ENCODE assay signal across 8 cellular contexts in genomic region chr7:151631968-151632749, GRCh38.
DNase-seq lines count a peak whose midpoint lies in the region; ATAC-seq and TF ChIP-seq lines count a peak whose summit lies in the region.

No MANE protein-coding gene starts in this region.

- H3K36me3 ChIP-seq in mammary epithelial cell (ENCODE audit: insufficient read depth, low read length), result no peaks in the 10 kb centered on the region

- H3K4me2 ChIP-seq in mammary epithelial cell (ENCODE audit: insufficient read depth, low read depth, low read length), result peak overlapping the region; percentile 92

- no peaks in the 10 kb centered on the region for H4K20me1 ChIP-seq in mammary epithelial cell (ENCODE audit: insufficient read depth, low read length)

- peak; percentile 52 for DNase-seq in 8988T
- DNase-seq in NCI-H2029 treated with DMSO at 0.1 percent for 48 hours (lab: John Stamatoyannopoulos, UW), result peak; percentile 53
- DNase-seq in mammary epithelial cell, result peak; percentile 78
- peak; percentile 82 for DNase-seq in iris pigment epithelial cell (ENCODE audit: low read depth)
- DNase-seq in stimulated activated CD4-positive, alpha-beta T cell treated with anti-CD3 and anti-CD28 coated beads, Interleukin-12 subunit alpha, Interleukin-12 subunit beta, amount 100 ng/mL, for 48 hours (ENCODE audit: low read depth in 2 of 3, low spot score in 1 of 3), result peak; percentile 71 to 82 (median 77)

- H3K4me3 ChIP-seq in WI38 (ENCODE audit: low read depth, low read length) (peak overlapping the region; percentile 89), mammary epithelial cell (replicated peaks in 1 of 3; ENCODE audit: insufficient read depth in 1 of 3, low read depth in 2 of 3, low read length in 3 of 3) (peak overlapping the region; percentile 79 to 92 (median 87))

- 13% methylated on average over 3 of the region's 108 CpGs for WGBS in mammary epithelial cell (ENCODE audit: low coverage, missing lambda C conversion rate)

- CTCF ChIA-PET in mammary epithelial cell (lab: Charles Lee; ENCODE audit: low non-redundant PET), result interaction anchor here (0.6 to 0.7 kb wide), 3 partner anchors 54 to 317 kb away, joined by 3 to 4 read pairs (median 3); no protein-coding TSS in a partner anchor

- intact Hi-C loops in mammary epithelial cell (cut with micrococcal nuclease), result loop anchor here (1.0 to 5.0 kb wide), 4 partner anchors 65 to 122 kb away; partner anchors contain the start of gene RHEB

- H3K27ac ChIP-seq in mammary epithelial cell (ENCODE audit: insufficient read depth, low read depth, low read length), result peak overlapping the region; percentile 61

- peak overlapping the region; percentile 79 for H3K9ac ChIP-seq in mammary epithelial cell (ENCODE audit: insufficient read depth, low read length)

- dilution Hi-C loops in mammary epithelial cell (cut with HindIII; ENCODE audit: low sequenced_read_pairs), result no loop called here

- TF ChIP-seq CTCF in WI38 (IDR thresholded peaks at IDR 0.05; ENCODE audit: low read depth, low read length), result no peak
- TF ChIP-seq CTCF in mammary epithelial cell (conservative IDR thresholded peaks at IDR 0.05 in 1 of 2, IDR thresholded peaks at IDR 0.05 in 1 of 2; ENCODE audit: extremely low read depth in 1 of 2, insufficient read depth in 1 of 2, low read depth in 1 of 2, low read length in 2 of 2), result peak; percentile 15 to 16

- H3K9me3 ChIP-seq in mammary epithelial cell (replicated peaks; ENCODE audit: insufficient read depth, low read length), result no peaks in the 10 kb centered on the region

- no TSS peak for BruUV-seq in mammary epithelial cell (replicated peaks; lab: Mats Ljungman, UMichigan)

- H3K4me1 ChIP-seq in mammary epithelial cell (ENCODE audit: insufficient read depth, low read length), result peaks cover 26% of the 10 kb centered on the region

- in situ Hi-C loops in mammary epithelial cell (cut with MboI; ENCODE audit: low sequenced_read_pairs in 2 of 2), result no loop called here

- H3K27me3 ChIP-seq in mammary epithelial cell (ENCODE audit: insufficient read depth, low read length), result no peaks in the 10 kb centered on the region

- peaks cover 42% of the 10 kb centered on the region for H3K79me2 ChIP-seq in mammary epithelial cell (ENCODE audit: insufficient read depth, low read length)

- peak overlapping the region; percentile 81 for H2AFZ ChIP-seq in mammary epithelial cell (ENCODE audit: low read depth, low read length)

- ATAC-seq in GM18502 (IDR thresholded peaks at IDR 0.05; ENCODE audit: poor library complexity, unreplicated experiment) (peak; percentile 75), HG02885 (IDR thresholded peaks at IDR 0.05; ENCODE audit: poor library complexity, unreplicated experiment) (peak; percentile 75)

Comparison
In these comparisons a context has a peak if more than half of its experiments do, and no peak if none do; other contexts are left out.
1. Peak in every context shown above with its lines: DNase-seq, ATAC-seq, H3K4me3 ChIP-seq and H3K27ac ChIP-seq.